14 cellular contexts compared by ENCODE assay signal in the genomic region with DNA sequence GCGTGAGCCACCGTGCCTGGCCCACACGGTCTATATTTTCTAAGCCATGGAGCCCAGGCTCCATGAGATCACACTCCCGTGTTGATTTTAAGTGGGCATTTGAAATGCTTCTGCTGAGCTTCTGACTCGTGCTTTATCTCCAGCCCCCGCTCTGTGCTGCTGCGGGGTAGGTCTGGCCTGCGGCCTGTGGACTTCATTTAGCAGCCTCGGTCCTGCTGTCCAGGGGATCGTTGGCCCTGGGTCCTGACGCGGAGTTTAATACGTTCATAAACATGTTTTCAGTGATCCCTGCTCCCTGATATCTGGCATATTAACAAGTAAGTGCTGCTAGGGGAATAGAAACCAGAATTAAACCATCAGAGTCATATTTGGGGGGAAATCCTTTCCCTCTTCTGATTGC.
DNase-seq lines count a peak whose midpoint lies in the region; ATAC-seq and TF ChIP-seq lines count a peak whose summit lies in the region.
"Had no signal": no experiment of that assay in that cellular context is flagged by ENCODE, and none has a peak within 500 bp of the region (broad histone marks: within the 10 kb centered on the region; RNA-seq: fewer than 3 reads in every experiment).

No MANE protein-coding gene starts in this region.

- no peak overlapping the region for H3K4me3 Mint-ChIP-seq in nephron
- H3K4me3 Mint-ChIP-seq: CD4-positive, CD25-positive, alpha-beta regulatory T cell had no signal

- in situ Hi-C loops in gastrocnemius medialis (cut with MboI; ENCODE audit: low sequenced_read_pairs in 4 of 4), result no loop called here

- CTCF ChIA-PET in SK-N-SH (lab: Yijun Ruan, JAX), result interaction anchor here (0.7 kb wide), 1 partner anchor 293 kb away, joined by 3 read pairs; no protein-coding TSS in a partner anchor

- H4K20me1 ChIP-seq in SK-N-SH (ENCODE audit: insufficient read depth), result no peaks in the 10 kb centered on the region
- H4K20me1 ChIP-seq: BLaER1 treated with 17β-estradiol and CSF1 and Interleukin-3, amounts not matched to agents 10 nM and 100 nM had no signal

- H3K9ac ChIP-seq in SK-N-SH, result no peak overlapping the region
- H3K9ac ChIP-seq: BLaER1 treated with 17β-estradiol and CSF1 and Interleukin-3, amounts not matched to agents 10 nM and 100 nM; GM23248 had no signal

- DNase-seq in SK-N-SH (peak; percentile 31), left cardiac atrium (peak; percentile 40), gastrocnemius medialis (no peak), spleen (no peak), GDM1 (lab: John Stamatoyannopoulos, UW) (no peak)
- DNase-seq: CD4-positive, CD25-positive, alpha-beta regulatory T cell; DMS53; GM23248 had no signal

- no peak for ATAC-seq in SK-N-SH treated with all-trans-retinoic acid at 6 μM for 48 hours
- peak; percentile 55 to 68 for ATAC-seq in left cardiac atrium
- ATAC-seq in gastrocnemius medialis, result no peak
- ATAC-seq: HCT116 had no signal

- TF ChIP-seq POLR2A in gastrocnemius medialis (IDR thresholded peaks at IDR 0.05) (no peak), spleen (IDR thresholded peaks at IDR 0.05) (no peak)

- peaks cover 5% of the 10 kb centered on the region for H3K27me3 Mint-ChIP-seq in nephron (ENCODE audit: low read depth)

- no peak for TF ChIP-seq EP300 in SK-N-SH (IDR thresholded peaks at IDR 0.05; ENCODE audit: borderline replicate concordance in 1 of 2, low read depth in 1 of 2, low read length in 1 of 2)

- no peak for TF ChIP-seq CTCF in SK-N-SH (IDR thresholded peaks at IDR 0.05)
- TF ChIP-seq CTCF in nephron (IDR thresholded peaks at IDR 0.05; ENCODE audit: unreplicated experiment in 3 of 3), result no peak
- TF ChIP-seq CTCF in gastrocnemius medialis (IDR thresholded peaks at IDR 0.05 in 4 of 5, conservative IDR thresholded peaks at IDR 0.05 in 1 of 5), result no peak
- TF ChIP-seq CTCF in spleen (IDR thresholded peaks at IDR 0.05 in 8 of 11, conservative IDR thresholded peaks at IDR 0.05 in 3 of 11), result no peak

- H3K9me2 ChIP-seq in SK-N-SH, result no peaks in the 10 kb centered on the region

- H3K36me3 Mint-ChIP-seq in nephron (ENCODE audit: low read depth), result no peaks in the 10 kb centered on the region
- H3K36me3 Mint-ChIP-seq: CD4-positive, CD25-positive, alpha-beta regulatory T cell had no signal

- intact Hi-C loops in left cardiac atrium (cut with DNase I) (no loop called here), gastrocnemius medialis (cut with DNase I; ENCODE audit: low total_unique reads) (no loop called here), spleen (cut with DNase I; ENCODE audit: low total_unique reads) (no loop called here)

- H3K4me3 ChIP-seq in SK-N-SH (ENCODE audit: low read depth in 2 of 2, low read length in 1 of 2), result no peak overlapping the region
- H3K4me3 ChIP-seq in gastrocnemius medialis, result no peak overlapping the region
- H3K4me3 ChIP-seq in spleen, result no peak overlapping the region
- H3K4me3 ChIP-seq: BLaER1 treated with 17β-estradiol and CSF1 and Interleukin-3, amounts not matched to agents 10 nM and 100 nM; GM23248 had no signal

- H3K36me3 ChIP-seq in SK-N-SH (replicated peaks in 1 of 2; ENCODE audit: control insufficient read depth in 1 of 2, insufficient read depth in 2 of 2, low read length in 1 of 2) (no peaks in the 10 kb centered on the region), gastrocnemius medialis (no peaks in the 10 kb centered on the region), spleen (no peaks in the 10 kb centered on the region)
- H3K36me3 ChIP-seq: BLaER1 treated with 17β-estradiol and CSF1 and Interleukin-3, amounts not matched to agents 10 nM and 100 nM had no signal

- H3F3A ChIP-seq in SK-N-SH (replicated peaks; ENCODE audit: insufficient read depth), result no peaks in the 10 kb centered on the region

- POLR2A ChIA-PET in SK-N-SH (lab: Yijun Ruan, JAX), result no interaction called here

- peaks cover 71% of the 10 kb centered on the region for H3K4me1 Mint-ChIP-seq in nephron
- H3K4me1 Mint-ChIP-seq: CD4-positive, CD25-positive, alpha-beta regulatory T cell had no signal

- H3K27ac ChIP-seq in SK-N-SH (ENCODE audit: low read depth in 2 of 2, low read length in 1 of 2) (no peak overlapping the region), gastrocnemius medialis (peak overlapping the region; percentile 5 to 71 (median 62)), spleen (no peak overlapping the region)
- H3K27ac ChIP-seq: 22Rv1; BLaER1 treated with 17β-estradiol and CSF1 and Interleukin-3, amounts not matched to agents 10 nM and 100 nM; GM23248; HL-60 had no signal

- H3K79me2 ChIP-seq in SK-N-SH (ENCODE audit: insufficient read depth), result no peaks in the 10 kb centered on the region

- H2AFZ ChIP-seq in SK-N-SH (ENCODE audit: low read depth), result no peak overlapping the region
- H2AFZ ChIP-seq: GM23248 had no signal

- H3K4me2 ChIP-seq in SK-N-SH, result no peak overlapping the region
- H3K4me2 ChIP-seq: BLaER1 treated with 17β-estradiol and CSF1 and Interleukin-3, amounts not matched to agents 10 nM and 100 nM had no signal

- H3K9me3 ChIP-seq in SK-N-SH (no peaks in the 10 kb centered on the region), gastrocnemius medialis (no peaks in the 10 kb centered on the region), spleen (peaks cover 0 to 10% (median 0%) of the 10 kb centered on the region in 8 donors)

- no peak for TF ChIP-seq RAD21 in SK-N-SH (IDR thresholded peaks at IDR 0.05; ENCODE audit: low read length)

- WGBS in SK-N-SH (ENCODE audit: low lambda C conversion rate), result 27% methylated on average over 13 of the region's 13 CpGs
- 85 to 92% (median 86%) methylated on average over 13 of the region's 13 CpGs for WGBS in spleen, 5 donors

- H3K4me1 ChIP-seq in SK-N-SH (ENCODE audit: control insufficient read depth in 1 of 2, insufficient read depth in 2 of 2, low read depth in 1 of 2, low read length in 1 of 2) (no peaks in the 10 kb centered on the region; a peak in 1 of 4 replicates), gastrocnemius medialis (peaks cover 0 to 8% of the 10 kb centered on the region in 2 donors), spleen (no peaks in the 10 kb centered on the region)
- H3K4me1 ChIP-seq: BLaER1 treated with 17β-estradiol and CSF1 and Interleukin-3, amounts not matched to agents 10 nM and 100 nM had no signal

- H3K27me3 ChIP-seq in SK-N-SH (ENCODE audit: insufficient read depth) (no peaks in the 10 kb centered on the region), gastrocnemius medialis (peaks cover 11 to 13% (median 11%) of the 10 kb centered on the region in 3 donors), spleen (replicated peaks in 1 of 7) (peaks cover 0 to 26% (median 0%) of the 10 kb centered on the region in 7 donors)

- peaks cover 4% of the 10 kb centered on the region for H3K9me3 Mint-ChIP-seq in nephron

- peak overlapping the region; percentile 71 to 95 (median 88) for H3K27ac Mint-ChIP-seq in nephron
- H3K27ac Mint-ChIP-seq: CD4-positive, CD25-positive, alpha-beta regulatory T cell had no signal

TF ChIP-seq in SK-N-SH, 30 proteins besides CTCF, POLR2A, EP300 and RAD21 (continues in another document):
- TF ChIP-seq SIN3A (IDR thresholded peaks at IDR 0.05; ENCODE audit: borderline replicate concordance, low read depth, low read length) (no peak), GATA2 (CRISPR knock-in tag; IDR thresholded peaks at IDR 0.05) (no peak), FOSL2 (IDR thresholded peaks at IDR 0.05; ENCODE audit: borderline replicate concordance, low read depth) (no peak), NRF1 (IDR thresholded peaks at IDR 0.05; ENCODE audit: low read depth, low read length) (no peak), MAX (IDR thresholded peaks at IDR 0.05; ENCODE audit: low read depth) (no peak), POLR2AphosphoS5 (IDR thresholded peaks at IDR 0.05; ENCODE audit: low read depth, low read length) (no peak), TCF12 (IDR thresholded peaks at IDR 0.05) (no peak), PBX3 (IDR thresholded peaks at IDR 0.05) (no peak), TAF1 (IDR thresholded peaks at IDR 0.05; ENCODE audit: borderline replicate concordance, low read depth, low read length) (no peak)

TF ChIP-seq in SK-N-SH treated with all-trans-retinoic acid at 6 μM for 48 hours, 23 proteins besides CTCF, POLR2A, EP300 and RAD21 (continues in another document):
- no peak for TF ChIP-seq ZNF8 (CRISPR knock-in tag; IDR thresholded peaks at IDR 0.05)
- TF ChIP-seq, protein P1, sequence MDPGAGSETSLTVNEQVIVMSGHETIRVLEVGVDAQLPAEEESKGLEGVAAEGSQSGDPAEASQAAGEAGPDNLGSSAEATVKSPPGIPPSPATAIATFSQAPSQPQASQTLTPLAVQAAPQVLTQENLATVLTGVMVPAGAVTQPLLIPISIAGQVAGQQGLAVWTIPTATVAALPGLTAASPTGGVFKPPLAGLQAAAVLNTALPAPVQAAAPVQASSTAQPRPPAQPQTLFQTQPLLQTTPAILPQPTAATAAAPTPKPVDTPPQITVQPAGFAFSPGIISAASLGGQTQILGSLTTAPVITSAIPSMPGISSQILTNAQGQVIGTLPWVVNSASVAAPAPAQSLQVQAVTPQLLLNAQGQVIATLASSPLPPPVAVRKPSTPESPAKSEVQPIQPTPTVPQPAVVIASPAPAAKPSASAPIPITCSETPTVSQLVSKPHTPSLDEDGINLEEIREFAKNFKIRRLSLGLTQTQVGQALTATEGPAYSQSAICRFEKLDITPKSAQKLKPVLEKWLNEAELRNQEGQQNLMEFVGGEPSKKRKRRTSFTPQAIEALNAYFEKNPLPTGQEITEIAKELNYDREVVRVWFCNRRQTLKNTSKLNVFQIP (CRISPR knock-in tag; IDR thresholded peaks at IDR 0.05; ENCODE audit: borderline replicate concordance, low read depth), result no peak
- no peak for TF ChIP-seq CSRNP3 (CRISPR knock-in tag; IDR thresholded peaks at IDR 0.05)
- TF ChIP-seq ZFP3 (CRISPR knock-in tag; IDR thresholded peaks at IDR 0.05), result no peak
- TF ChIP-seq ISL1 (CRISPR knock-in tag; IDR thresholded peaks at IDR 0.05), result no peak
- no peak for TF ChIP-seq TCF4 (CRISPR knock-in tag; IDR thresholded peaks at IDR 0.05; ENCODE audit: borderline replicate concordance)
- no peak for TF ChIP-seq ZNF565 (CRISPR knock-in tag; conservative IDR thresholded peaks at IDR 0.05; ENCODE audit: low read depth)
- TF ChIP-seq ESRRG (CRISPR knock-in tag; IDR thresholded peaks at IDR 0.05), result no peak
- no peak for TF ChIP-seq ZC3H10 (CRISPR knock-in tag; IDR thresholded peaks at IDR 0.05)
- TF ChIP-seq GLIS3 (CRISPR knock-in tag; IDR thresholded peaks at IDR 0.05), result no peak
- no peak for TF ChIP-seq PPARA (CRISPR knock-in tag; IDR thresholded peaks at IDR 0.05; ENCODE audit: borderline replicate concordance)

Comparison
In these comparisons a context has a peak if more than half of its experiments do, and no peak if none do; other contexts are left out.
1. DNase-seq: peak in SK-N-SH (single experiment) and left cardiac atrium (single experiment); none in gastrocnemius medialis (0 of 2), spleen (single experiment) and GDM1 (single experiment).
2. H3K27ac ChIP-seq: peak in gastrocnemius medialis (4 of 4); none in SK-N-SH (0 of 2) and spleen (0 of 8).
3. ATAC-seq: peak in left cardiac atrium (2 of 2); none in SK-N-SH treated with all-trans-retinoic acid at 6 μM for 48 hours (single experiment) and gastrocnemius medialis (0 of 2).